In the genomic region with DNA sequence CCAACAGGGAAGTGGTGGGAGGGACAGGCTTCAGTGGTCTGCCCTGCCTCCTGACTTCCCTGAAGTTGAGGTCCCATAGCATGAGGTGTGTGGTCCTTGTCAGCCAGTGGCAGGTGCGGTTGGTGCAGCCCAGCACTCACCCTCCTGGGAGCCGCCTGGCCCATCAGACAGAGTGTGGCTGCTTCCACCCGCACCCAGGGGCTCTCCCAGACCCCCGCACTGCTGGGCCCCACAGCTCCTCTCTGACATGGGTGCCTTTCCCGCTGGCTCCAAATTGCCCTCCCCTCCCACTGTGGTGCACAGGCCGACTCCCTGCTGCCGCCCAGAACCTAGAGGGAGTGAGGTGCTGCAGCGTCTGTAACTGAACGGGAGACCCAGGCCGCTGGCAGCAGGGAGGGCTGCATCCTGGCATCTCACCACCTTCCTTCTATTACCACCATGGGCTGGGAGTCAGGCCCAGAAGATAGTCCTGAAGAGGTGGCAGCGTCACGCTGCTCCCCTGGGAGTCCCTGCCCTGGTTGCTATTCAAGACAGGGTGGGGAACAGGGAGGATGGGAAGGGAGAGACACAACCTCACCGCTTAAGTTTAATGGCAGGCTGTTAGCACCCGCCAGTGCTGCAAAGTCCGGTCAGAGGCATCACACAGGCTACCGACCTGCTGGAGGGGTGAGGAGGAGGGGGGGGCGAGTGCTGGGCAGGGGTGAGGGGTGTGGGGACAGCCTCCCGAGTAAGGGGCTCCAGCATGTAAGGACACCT, we compare ENCODE assay signal across 18 cellular contexts.
"Had no signal": no experiment of that assay in that cellular context is flagged by ENCODE, and none has a peak within 500 bp of the region (broad histone marks: within the 10 kb centered on the region; RNA-seq: fewer than 3 reads in every experiment).

No MANE protein-coding gene starts in this region.

- H3K9me3 ChIP-seq: lower lobe of right lung, psoas muscle, sigmoid colon had no signal

- H3K27me3 ChIP-seq: hepatocyte had no signal

- H2AFZ ChIP-seq: hepatocyte had no signal

- H3K9me3 Mint-ChIP-seq: activated naive CD4-positive, alpha-beta T cell treated with anti-CD3 and anti-CD28 coated beads, Interleukin-2, amount 50 U/mL, for 24 hours; activated T-cell treated with anti-CD3 and anti-CD28 coated beads, Interleukin-2, amount 50 U/mL, for 24 hours; naive thymus-derived CD8-positive, alpha-beta T cell; stimulated activated naive B cell treated with anti-CD40 and anti-IgM and Interleukin-4, amounts not matched to agents 10 μg/mL and 1 μg/mL and 100 μg/mL, for 72 hours; type B pancreatic cell had no signal

- H3K4me3 Mint-ChIP-seq: activated CD8-positive, alpha-beta memory T cell treated with anti-CD3 and anti-CD28 coated beads, Interleukin-2, amount 10 ng/mL, durations not matched to agents 7 days and 5 days; activated naive CD4-positive, alpha-beta T cell treated with anti-CD3 and anti-CD28 coated beads, Interleukin-2, amount 50 U/mL, for 24 hours; activated T-cell treated with anti-CD3 and anti-CD28 coated beads, Interleukin-2, amount 50 U/mL, for 24 hours; brain; naive thymus-derived CD8-positive, alpha-beta T cell; stimulated activated naive B cell treated with anti-CD40 and anti-IgM and Interleukin-4, amounts not matched to agents 10 μg/mL and 1 μg/mL and 100 μg/mL, for 72 hours; type B pancreatic cell had no signal

- H3K4me2 ChIP-seq: hepatocyte had no signal

- H3K36me3 Mint-ChIP-seq: activated CD8-positive, alpha-beta memory T cell treated with anti-CD3 and anti-CD28 coated beads, Interleukin-2, amount 10 ng/mL, durations not matched to agents 7 days and 5 days; activated naive CD4-positive, alpha-beta T cell treated with anti-CD3 and anti-CD28 coated beads, Interleukin-2, amount 50 U/mL, for 24 hours; brain; naive thymus-derived CD8-positive, alpha-beta T cell; stimulated activated naive B cell treated with anti-CD40 and anti-IgM and Interleukin-4, amounts not matched to agents 10 μg/mL and 1 μg/mL and 100 μg/mL, for 72 hours; type B pancreatic cell had no signal

- H3K27ac Mint-ChIP-seq: activated CD8-positive, alpha-beta memory T cell treated with anti-CD3 and anti-CD28 coated beads, Interleukin-2, amount 10 ng/mL, durations not matched to agents 7 days and 5 days; activated naive CD4-positive, alpha-beta T cell treated with anti-CD3 and anti-CD28 coated beads, Interleukin-2, amount 50 U/mL, for 24 hours; activated T-cell treated with anti-CD3 and anti-CD28 coated beads, Interleukin-2, amount 50 U/mL, for 24 hours; naive thymus-derived CD8-positive, alpha-beta T cell; stimulated activated naive B cell treated with anti-CD40 and anti-IgM and Interleukin-4, amounts not matched to agents 10 μg/mL and 1 μg/mL and 100 μg/mL, for 72 hours had no signal

- H3K27ac ChIP-seq: hepatocyte, lower lobe of right lung, psoas muscle, sigmoid colon had no signal

- H3K4me1 Mint-ChIP-seq: activated CD8-positive, alpha-beta memory T cell treated with anti-CD3 and anti-CD28 coated beads, Interleukin-2, amount 10 ng/mL, durations not matched to agents 7 days and 5 days; activated naive CD4-positive, alpha-beta T cell treated with anti-CD3 and anti-CD28 coated beads, Interleukin-2, amount 50 U/mL, for 24 hours; naive thymus-derived CD8-positive, alpha-beta T cell; stimulated activated naive B cell treated with anti-CD40 and anti-IgM and Interleukin-4, amounts not matched to agents 10 μg/mL and 1 μg/mL and 100 μg/mL, for 72 hours had no signal

- H3K79me2 ChIP-seq: hepatocyte had no signal

- H3K36me3 ChIP-seq: lower lobe of right lung, sigmoid colon had no signal

- DNase-seq: activated CD4-positive, alpha-beta T cell treated with anti-CD3 and anti-CD28 coated beads, Interleukin-2, amount 50 U/mL, for 48 hours; activated CD4-positive, CD25-positive, alpha-beta regulatory T cell treated with anti-CD3 and anti-CD28 coated beads, Interleukin-2, amount 50 U/mL, for 72 hours; activated CD8-positive, alpha-beta memory T cell treated with anti-CD3 and anti-CD28 coated beads, Interleukin-2, amount 10 ng/mL, durations not matched to agents 7 days and 5 days; activated effector memory CD4-positive, alpha-beta T cell treated with Interleukin-2 at 50 U/mL for 16 hours; activated T-cell treated with anti-CD3 and anti-CD28 coated beads, Interleukin-2, amount 50 U/mL, for 24 hours; amniotic stem cell; cerebellar nuclear complex; dermis blood vessel endothelial cell; lower lobe of right lung; naive thymus-derived CD8-positive, alpha-beta T cell; psoas muscle; sigmoid colon; stimulated activated CD4-positive, alpha-beta T cell treated with anti-CD3 and anti-CD28 coated beads, Interleukin-2, amount 100 ng/mL, for 24 hours; stimulated activated naive B cell treated with anti-CD40 and anti-IgM and Interleukin-4, amounts not matched to agents 10 μg/mL and 1 μg/mL and 100 μg/mL, for 72 hours had no signal

- H3K4me3 ChIP-seq: hepatocyte, lower lobe of right lung, psoas muscle, sigmoid colon had no signal

- ATAC-seq: activated CD8-positive, alpha-beta memory T cell treated with anti-CD3 and anti-CD28 coated beads, Interleukin-2, amount 10 ng/mL, durations not matched to agents 7 days and 5 days; lower lobe of right lung; naive thymus-derived CD8-positive, alpha-beta T cell; psoas muscle; stimulated activated naive B cell treated with anti-CD40 and anti-IgM and Interleukin-4, amounts not matched to agents 10 μg/mL and 1 μg/mL and 100 μg/mL, for 72 hours had no signal
